In genomic region chr7:100370303-100370702, GRCh38 we compare ENCODE assay signal across 1 cellular context.
TF ChIP-seq lines count a peak whose summit lies in the region.

No MANE protein-coding gene starts in this region.

TF ChIP-seq in GM23338, 12 proteins besides CTCF, POLR2A, EP300 and RAD21 (continued from another document):
- TF ChIP-seq ZNF462 (CRISPR knock-in tag; IDR thresholded peaks at IDR 0.05) (peak; percentile 75), EZH2 (IDR thresholded peaks at IDR 0.05; ENCODE audit: low read depth, unreplicated experiment) (no peak), EZH2phosphoT487 (IDR thresholded peaks at IDR 0.05; ENCODE audit: unreplicated experiment) (no peak), ZNF331 (CRISPR knock-in tag; IDR thresholded peaks at IDR 0.05; ENCODE audit: low read depth) (no peak), NANOG (IDR thresholded peaks at IDR 0.05; ENCODE audit: borderline replicate concordance) (no peak)
